8 cellular contexts compared by ENCODE assay signal in the genomic region with DNA sequence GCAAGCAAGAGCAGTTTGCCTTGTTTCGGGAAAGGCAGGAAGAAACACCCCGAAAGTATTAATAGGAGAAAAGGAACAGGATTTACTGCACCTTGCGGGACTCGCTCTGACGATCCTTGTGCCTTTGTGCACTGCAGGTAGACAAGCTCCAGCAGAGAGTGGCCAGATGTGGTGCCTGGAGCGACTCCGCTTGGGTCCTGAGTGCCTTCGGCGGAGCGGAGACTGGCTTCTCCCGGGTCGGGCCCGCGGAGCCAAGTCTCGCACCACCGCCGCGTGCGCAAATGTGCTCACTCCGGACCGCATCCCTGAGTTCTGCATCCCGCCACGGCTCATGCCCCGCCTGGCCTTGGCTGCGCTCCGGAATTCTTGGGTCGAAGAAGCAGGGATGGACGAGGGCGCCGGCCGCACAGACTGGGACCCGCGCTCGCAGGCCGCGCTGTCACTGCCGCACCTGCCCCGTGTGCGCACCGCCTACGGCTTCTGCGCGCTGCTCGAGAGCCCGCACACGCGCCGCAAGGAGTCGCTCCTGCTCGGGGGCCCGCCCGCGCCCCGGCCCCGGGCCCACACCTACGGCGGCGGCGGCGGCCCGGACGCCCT. TPM values are rescaled to one million over a fixed set of nuclear protein-coding genes. Genes with fewer than 3 reads are reported as not detected.
DNase-seq lines count a peak whose midpoint lies in the region; ATAC-seq, FAIRE-seq and TF ChIP-seq lines count a peak whose summit lies in the region.

No MANE protein-coding gene starts in this region.

- H3K36me3 ChIP-seq in uterus = no peaks in the 10 kb centered on the region

- peak; percentile 58 for DNase-seq in D341Med (ENCODE audit: low spot score)
- DNase-seq in activated CD4-positive, alpha-beta memory T cell treated with anti-CD3 and anti-CD28 coated beads for 36 hours = peak; percentile 32
- DNase-seq in uterus = peak; percentile 19 to 22
- DNase-seq in AG08396 (ENCODE audit: low spot score) = no peak
- no peak for DNase-seq in urothelium cell line (ENCODE audit: low spot score)

- no peaks in the 10 kb centered on the region for H3K36me3 Mint-ChIP-seq in activated CD4-positive, alpha-beta memory T cell treated with anti-CD3 and anti-CD28 coated beads for 36 hours
- H3K36me3 Mint-ChIP-seq in nephron (ENCODE audit: low read depth) = no peaks in the 10 kb centered on the region

- H3K4me3 ChIP-seq in uterus = peak overlapping the region; percentile 21 to 47

- H3K4me3 Mint-ChIP-seq in activated CD4-positive, alpha-beta memory T cell treated with anti-CD3 and anti-CD28 coated beads for 36 hours = peak overlapping the region; percentile 69
- peak overlapping the region; percentile 82 to 89 (median 85) for H3K4me3 Mint-ChIP-seq in nephron

- H3K27ac ChIP-seq in uterus = peak overlapping the region; percentile 26 to 38

- H3K4me1 ChIP-seq in uterus = peaks cover 0 to 5% of the 10 kb centered on the region in 2 donors

- no peaks in the 10 kb centered on the region for H3K9me3 Mint-ChIP-seq in activated CD4-positive, alpha-beta memory T cell treated with anti-CD3 and anti-CD28 coated beads for 36 hours
- H3K9me3 Mint-ChIP-seq in nephron = no peaks in the 10 kb centered on the region

- peak; percentile 20 for ATAC-seq in HG03108 (IDR thresholded peaks at IDR 0.05; ENCODE audit: unreplicated experiment)
- peak; percentile 38 for ATAC-seq in esophagus mucosa

- H3K9me3 ChIP-seq in uterus = no peaks in the 10 kb centered on the region

- intact Hi-C loops in activated CD4-positive, alpha-beta memory T cell treated with anti-CD3 and anti-CD28 coated beads for 36 hours (cut with micrococcal nuclease) = loop anchor here (1.0 to 10.0 kb wide), 3 partner anchors 7 to 1943 kb away; partner anchors contain the start of gene VPS13C
- intact Hi-C loops in uterus (cut with DNase I; ENCODE audit: low total_unique reads) = no loop called here

- peaks cover 17% of the 10 kb centered on the region for H3K27me3 Mint-ChIP-seq in activated CD4-positive, alpha-beta memory T cell treated with anti-CD3 and anti-CD28 coated beads for 36 hours
- peaks cover 82% of the 10 kb centered on the region for H3K27me3 Mint-ChIP-seq in nephron (ENCODE audit: low read depth)

- POLR2A ChIA-PET in activated CD4-positive, alpha-beta memory T cell treated with anti-CD3 and anti-CD28 coated beads for 36 hours (lab: Charles Lee) = no interaction called here

- H3K27ac Mint-ChIP-seq in activated CD4-positive, alpha-beta memory T cell treated with anti-CD3 and anti-CD28 coated beads for 36 hours = peak overlapping the region; percentile 21
- H3K27ac Mint-ChIP-seq in nephron = no peak overlapping the region

- H3K4me1 Mint-ChIP-seq in activated CD4-positive, alpha-beta memory T cell treated with anti-CD3 and anti-CD28 coated beads for 36 hours (ENCODE audit: low read depth) = peaks cover 25% of the 10 kb centered on the region
- H3K4me1 Mint-ChIP-seq in nephron = peaks cover 14% of the 10 kb centered on the region

- CTCF ChIA-PET in activated CD4-positive, alpha-beta memory T cell treated with anti-CD3 and anti-CD28 coated beads for 36 hours (lab: Charles Lee) = interaction anchor here (1.4 to 5.6 kb wide), 3 partner anchors 7 to 233 kb away, joined by 4 to 43 read pairs (median 4); partner anchors contain the start of gene VPS13C

- FAIRE-seq in urothelium cell line (lab: Jason Lieb, UNC) = no peak

- no peak for TF ChIP-seq POLR2A in uterus (IDR thresholded peaks at IDR 0.05)

- no peaks in the 10 kb centered on the region for H3K27me3 ChIP-seq in uterus

- TF ChIP-seq CTCF in nephron (IDR thresholded peaks at IDR 0.05; ENCODE audit: unreplicated experiment in 3 of 3) (no peak), uterus (IDR thresholded peaks at IDR 0.05) (no peak)

RNA-seq across cellular contexts. Expression of gene C2CD4A, which starts 0.8 kb away (rescaled TPM):
- total RNA-seq in activated CD4-positive, alpha-beta memory T cell treated with anti-CD3 and anti-CD28 coated beads for 36 hours = 1 to 10 TPM; 2.3 to 2.6 TPM
- total RNA-seq in esophagus mucosa = 0.44 TPM
- under 1 TPM in 1 of 4 donors, not detected in 3; 0.21 TPM for total RNA-seq in uterus

RNA-seq across cellular contexts. Expression of gene VPS13C, which starts 7.3 kb away (rescaled TPM):
- total RNA-seq in activated CD4-positive, alpha-beta memory T cell treated with anti-CD3 and anti-CD28 coated beads for 36 hours = 10 to 100 TPM; 44.6 to 52.4 TPM
- total RNA-seq in esophagus mucosa (13.3 TPM), uterus (100 to 1,000 TPM in 2 of 4 donors, 10 to 100 TPM in 2; 68.2 to 165 (median 102) TPM)

Comparison
In these comparisons a context has a peak if more than half of its experiments do, and no peak if none do; other contexts are left out.
1. DNase-seq: peak in D341Med (single experiment), activated CD4-positive, alpha-beta memory T cell treated with anti-CD3 and anti-CD28 coated beads for 36 hours (single experiment) and uterus (2 of 2); none in AG08396 (single experiment) and urothelium cell line (single experiment).